8 cellular contexts compared by ENCODE assay signal in the genomic region with DNA sequence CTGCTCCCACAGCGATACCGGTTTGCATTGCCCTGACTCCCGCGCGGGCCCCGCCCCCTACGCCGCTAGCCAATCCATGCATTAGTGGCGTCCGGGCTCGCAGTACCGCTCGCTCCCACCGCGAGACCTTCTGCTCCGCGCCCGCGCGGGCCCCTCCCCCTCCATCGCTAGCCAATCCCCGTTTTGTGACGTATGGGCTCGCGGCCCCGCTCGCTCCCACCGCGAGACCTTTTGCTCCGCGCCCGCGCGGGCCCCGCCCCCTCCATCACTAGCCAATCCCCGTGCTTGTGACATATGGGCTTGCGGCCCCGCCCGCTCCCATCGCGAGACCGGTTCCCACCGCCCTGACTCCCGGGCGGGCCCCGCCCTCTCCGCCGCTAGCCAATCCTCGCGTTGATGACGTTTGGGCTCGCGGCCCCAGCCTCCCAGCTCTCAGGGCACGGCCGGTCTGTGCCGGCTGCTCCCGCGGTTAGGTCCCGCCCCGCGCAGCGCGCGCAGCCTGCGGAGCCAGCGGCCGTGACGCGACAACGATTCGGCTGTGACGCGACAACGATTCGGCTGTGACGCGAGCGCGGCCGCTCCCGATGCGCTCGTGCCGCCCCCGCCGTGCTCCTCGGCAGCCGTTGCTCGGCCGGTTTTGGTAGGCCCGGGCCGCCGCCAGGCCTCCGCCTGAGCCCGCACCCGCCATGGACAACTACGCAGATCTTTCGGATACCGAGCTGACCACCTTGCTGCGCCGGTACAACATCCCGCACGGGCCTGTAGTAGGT. TPM values are rescaled to one million over a fixed set of nuclear protein-coding genes. Genes with fewer than 3 reads are reported as not detected.
DNase-seq lines count a peak whose midpoint lies in the region; ATAC-seq and TF ChIP-seq lines count a peak whose summit lies in the region.

Gene EMD, plus strand, starts transcription at position 497 of the 770 bp plus-strand sequence. Its CDS starts 190 bp downstream, at position 687.

- in situ Hi-C loops in KBM-7 (cut with MboI; ENCODE audit: low pct_unique_long_range_greater_than_20kb, low sequenced_read_pairs), result no loop called here

- ATAC-seq in GM21619 (IDR thresholded peaks at IDR 0.05; ENCODE audit: unreplicated experiment), result peak; percentile 80
- ATAC-seq in activated T-cell treated with anti-CD3 and anti-CD28 coated beads, Interleukin-2, amount 50 U/mL, for 4 hours, result peak; percentile 85

- peaks cover 2% of the 10 kb centered on the region for H3K36me3 Mint-ChIP-seq in activated T-cell treated with anti-CD3 and anti-CD28 coated beads, Interleukin-2, amount 50 U/mL, for 4 hours (ENCODE audit: insufficient read depth)

- no peaks in the 10 kb centered on the region for H3K36me3 ChIP-seq in muscle layer of colon (ENCODE audit: insufficient read depth, low read length)

- peak; percentile 99 for DNase-seq in DMS153 (lab: John Stamatoyannopoulos, UW)
- peak; percentile 100 for DNase-seq in KBM-7
- DNase-seq in activated T-cell treated with anti-CD3 and anti-CD28 coated beads, Interleukin-2, amount 50 U/mL, for 4 hours, result peak; percentile 94
- DNase-seq in erythroblast (lab: John Stamatoyannopoulos, UW), result peak; percentile 100
- peak; percentile 85 for DNase-seq in stimulated activated CD8-positive, alpha-beta memory T cell treated with anti-CD3 and anti-CD28 coated beads, Interleukin-7, amount 100 ng/mL, for 24 hours (ENCODE audit: low read depth)

- H3K4me1 ChIP-seq in muscle layer of colon (ENCODE audit: insufficient read depth, low read length), result peaks cover 18% of the 10 kb centered on the region

- peak within 1 kb of the TSS; percentile 60 to 75 for H3K4me3 ChIP-seq in muscle layer of colon (ENCODE audit: low read depth in 1 of 2, low read length in 2 of 2)

- H3K4me3 Mint-ChIP-seq in activated T-cell treated with anti-CD3 and anti-CD28 coated beads, Interleukin-2, amount 50 U/mL, for 4 hours, result peak within 1 kb of the TSS; percentile 90

- H3K27ac ChIP-seq in muscle layer of colon (ENCODE audit: low read depth, low read length), result peak within 1 kb of the TSS; percentile 73

- peak within 1 kb of the TSS; percentile 88 for H3K9ac ChIP-seq in muscle layer of colon (ENCODE audit: low read length)

- no peaks in the 10 kb centered on the region for H3K9me3 Mint-ChIP-seq in activated T-cell treated with anti-CD3 and anti-CD28 coated beads, Interleukin-2, amount 50 U/mL, for 4 hours

- no peaks in the 10 kb centered on the region for H3K9me3 ChIP-seq in muscle layer of colon (ENCODE audit: low read length)

- no peaks in the 10 kb centered on the region for H3K27me3 Mint-ChIP-seq in activated T-cell treated with anti-CD3 and anti-CD28 coated beads, Interleukin-2, amount 50 U/mL, for 4 hours (ENCODE audit: low read depth)

- no peaks in the 10 kb centered on the region for H3K27me3 ChIP-seq in muscle layer of colon (ENCODE audit: control insufficient read depth in 1 of 2, insufficient read depth in 2 of 2, low read length in 2 of 2)

- H3K4me1 Mint-ChIP-seq in activated T-cell treated with anti-CD3 and anti-CD28 coated beads, Interleukin-2, amount 50 U/mL, for 4 hours (ENCODE audit: low read depth), result peaks cover 13% of the 10 kb centered on the region

- peak; percentile 87 for TF ChIP-seq POLR2A in erythroblast (IDR thresholded peaks at IDR 0.05; ENCODE audit: low read length)

TF ChIP-seq in PFSK-1, 5 proteins besides CTCF, POLR2A, EP300 and RAD21:
- no peak for TF ChIP-seq FOXP2 (optimal IDR thresholded peaks at IDR 0.05; ENCODE audit: borderline replicate concordance, extremely low read depth, extremely low read length, insufficient read depth)
- TF ChIP-seq, protein P1, sequence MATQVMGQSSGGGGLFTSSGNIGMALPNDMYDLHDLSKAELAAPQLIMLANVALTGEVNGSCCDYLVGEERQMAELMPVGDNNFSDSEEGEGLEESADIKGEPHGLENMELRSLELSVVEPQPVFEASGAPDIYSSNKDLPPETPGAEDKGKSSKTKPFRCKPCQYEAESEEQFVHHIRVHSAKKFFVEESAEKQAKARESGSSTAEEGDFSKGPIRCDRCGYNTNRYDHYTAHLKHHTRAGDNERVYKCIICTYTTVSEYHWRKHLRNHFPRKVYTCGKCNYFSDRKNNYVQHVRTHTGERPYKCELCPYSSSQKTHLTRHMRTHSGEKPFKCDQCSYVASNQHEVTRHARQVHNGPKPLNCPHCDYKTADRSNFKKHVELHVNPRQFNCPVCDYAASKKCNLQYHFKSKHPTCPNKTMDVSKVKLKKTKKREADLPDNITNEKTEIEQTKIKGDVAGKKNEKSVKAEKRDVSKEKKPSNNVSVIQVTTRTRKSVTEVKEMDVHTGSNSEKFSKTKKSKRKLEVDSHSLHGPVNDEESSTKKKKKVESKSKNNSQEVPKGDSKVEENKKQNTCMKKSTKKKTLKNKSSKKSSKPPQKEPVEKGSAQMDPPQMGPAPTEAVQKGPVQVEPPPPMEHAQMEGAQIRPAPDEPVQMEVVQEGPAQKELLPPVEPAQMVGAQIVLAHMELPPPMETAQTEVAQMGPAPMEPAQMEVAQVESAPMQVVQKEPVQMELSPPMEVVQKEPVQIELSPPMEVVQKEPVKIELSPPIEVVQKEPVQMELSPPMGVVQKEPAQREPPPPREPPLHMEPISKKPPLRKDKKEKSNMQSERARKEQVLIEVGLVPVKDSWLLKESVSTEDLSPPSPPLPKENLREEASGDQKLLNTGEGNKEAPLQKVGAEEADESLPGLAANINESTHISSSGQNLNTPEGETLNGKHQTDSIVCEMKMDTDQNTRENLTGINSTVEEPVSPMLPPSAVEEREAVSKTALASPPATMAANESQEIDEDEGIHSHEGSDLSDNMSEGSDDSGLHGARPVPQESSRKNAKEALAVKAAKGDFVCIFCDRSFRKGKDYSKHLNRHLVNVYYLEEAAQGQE (IDR thresholded peaks at IDR 0.05; ENCODE audit: insufficient read depth in 1 of 2, low read depth in 2 of 2, low read length in 2 of 2), result 0 out of 4 replicates have a peak, but pooled peaks of 1 of the 2 experiments have one; percentile 6
- TF ChIP-seq POLR2AphosphoS5 (IDR thresholded peaks at IDR 0.05; ENCODE audit: low read depth, low read length), result peak; percentile 67; the same call in 1 of the 2 replicates

RNA-seq across cellular contexts. Expression of gene EMD, which starts in this region (rescaled TPM):
- polyA plus RNA-seq in PFSK-1 (2012; ENCODE audit: insufficient read length, low read depth), result 181 TPM
- 100 to 1,000 TPM; 107 to 113 (median 111) TPM for total RNA-seq in activated T-cell treated with anti-CD3 and anti-CD28 coated beads, Interleukin-2, amount 50 U/mL, for 4 hours

Comparison
In these comparisons a context has a peak if more than half of its experiments do, and no peak if none do; other contexts are left out.
1. Peak in every context shown above with its lines: DNase-seq, ATAC-seq, H3K4me3 ChIP-seq and H3K27ac ChIP-seq.